6 cellular contexts compared by ENCODE assay signal in genomic region chr12:57129311-57130288, GRCh38. TPM values are rescaled to one million over a fixed set of nuclear protein-coding genes. Genes with fewer than 3 reads are reported as not detected.
DNase-seq lines count a peak whose midpoint lies in the region; ATAC-seq and TF ChIP-seq lines count a peak whose summit lies in the region.

No MANE protein-coding gene starts in this region.

- H3K4me2 ChIP-seq in OCI-LY3 (ENCODE audit: low read length) = peak overlapping the region; percentile 78
- H3K4me2 ChIP-seq in smooth muscle cell = peak overlapping the region; percentile 100

- H4K20me1 ChIP-seq in OCI-LY3 (ENCODE audit: insufficient read depth, low read length) (no peaks in the 10 kb centered on the region), smooth muscle cell (ENCODE audit: low read depth) (peaks cover 53% of the 10 kb centered on the region)

- H2AFZ ChIP-seq in OCI-LY3 (ENCODE audit: low read depth, low read length) (no peak overlapping the region), smooth muscle cell (ENCODE audit: low read depth) (no peak overlapping the region)

- H3K36me3 ChIP-seq in OCI-LY3 (replicated peaks; ENCODE audit: low read depth, low read length) = no peaks in the 10 kb centered on the region
- no peaks in the 10 kb centered on the region for H3K36me3 ChIP-seq in smooth muscle cell (ENCODE audit: low read depth)

- ATAC-seq in HG03139 (IDR thresholded peaks at IDR 0.05; ENCODE audit: unreplicated experiment) = no peak

- H3K27me3 ChIP-seq in OCI-LY3 (ENCODE audit: low read depth, low read length) (peaks cover 40% of the 10 kb centered on the region), smooth muscle cell (ENCODE audit: low read depth) (no peaks in the 10 kb centered on the region)

- peak overlapping the region; percentile 84 for H3K4me3 ChIP-seq in OCI-LY3 (ENCODE audit: low read length)
- peak overlapping the region; percentile 97 for H3K4me3 ChIP-seq in smooth muscle cell

- TF ChIP-seq CTCF in OCI-LY3 (IDR thresholded peaks at IDR 0.05; ENCODE audit: low read depth, low read length) (no peak), smooth muscle cell (IDR thresholded peaks at IDR 0.05; ENCODE audit: borderline replicate concordance, insufficient read depth, poor library complexity, severe bottlenecking) (no peak)

- peaks cover 32% of the 10 kb centered on the region for H3K4me1 ChIP-seq in OCI-LY3 (ENCODE audit: low read length)
- H3K4me1 ChIP-seq in smooth muscle cell (ENCODE audit: low read depth) = peaks cover 40% of the 10 kb centered on the region

- H3K27ac ChIP-seq in OCI-LY3 (ENCODE audit: low read length) (no peak overlapping the region), smooth muscle cell (ENCODE audit: low read depth) (peak overlapping the region; percentile 92)

- 3% methylated on average over 10 of the region's 12 CpGs for WGBS in smooth muscle cell (ENCODE audit: low lambda C conversion rate)

- DNase-seq in fibroblast of gingiva (ENCODE audit: low read depth) (peak; percentile 88), smooth muscle cell (lab: John Stamatoyannopoulos, UW; ENCODE audit: unreplicated experiment) (no peak), HT-29 (ENCODE audit: low spot score) (no peak), NCI-H2227 treated with DMSO at 0.1 percent for 48 hours (lab: John Stamatoyannopoulos, UW) (no peak)

- H3K9ac ChIP-seq in OCI-LY3 (ENCODE audit: low read length) = no peak overlapping the region
- H3K9ac ChIP-seq in smooth muscle cell (ENCODE audit: low read depth) = peak overlapping the region; percentile 79

- H3K79me2 ChIP-seq in OCI-LY3 (ENCODE audit: low read length) (no peaks in the 10 kb centered on the region), smooth muscle cell (ENCODE audit: low read depth) (peaks cover 62% of the 10 kb centered on the region)

- peaks cover 13% of the 10 kb centered on the region for H3F3A ChIP-seq in smooth muscle cell (ENCODE audit: low read depth)

- H3K9me3 ChIP-seq in OCI-LY3 (ENCODE audit: insufficient read depth, low read length) (no peaks in the 10 kb centered on the region), smooth muscle cell (replicated peaks; ENCODE audit: low read depth) (no peaks in the 10 kb centered on the region)

RNA-seq across cellular contexts. Expression of gene LRP1, which starts 1.3 kb away (rescaled TPM):
- 80.3 and 95.4 TPM in 2 replicates for total RNA-seq in smooth muscle cell
- 75.3 and 83.1 TPM in 2 replicates for polyA plus RNA-seq in smooth muscle cell
- total RNA-seq in HT-29 (2014; rRNA removed; shearing (Covaris generic)) = 22.8 and 25.2 TPM in 2 replicates

RNA-seq across cellular contexts. Expression of gene LRP1-AS, which starts 17.8 kb away (rescaled TPM):
- total RNA-seq in smooth muscle cell = not detected in 2 replicates
- not detected in 2 replicates for polyA plus RNA-seq in smooth muscle cell
- total RNA-seq in HT-29 (2014; rRNA removed; shearing (Covaris generic)) = not detected in 2 replicates

RNA-seq across cellular contexts. Expression of gene STAT6, which starts 18.4 kb away (rescaled TPM):
- 39.1 and 56.8 TPM in 2 replicates for total RNA-seq in smooth muscle cell
- polyA plus RNA-seq in smooth muscle cell = 38.7 and 48.5 TPM in 2 replicates
- total RNA-seq in HT-29 (2014; rRNA removed; shearing (Covaris generic)) = 114 and 125 TPM in 2 replicates

RNA-seq across cellular contexts. Expression of gene NAB2, which starts 40.7 kb away (rescaled TPM):
- total RNA-seq in smooth muscle cell = 57.8 and 58.3 TPM in 2 replicates
- polyA plus RNA-seq in smooth muscle cell = 37.9 and 39.7 TPM in 2 replicates
- total RNA-seq in HT-29 (2014; rRNA removed; shearing (Covaris generic)) = 17.8 and 19.3 TPM in 2 replicates

RNA-seq across cellular contexts. Expression of gene NEMP1, which starts 51.0 kb away (rescaled TPM):
- total RNA-seq in smooth muscle cell = 8.9 and 12.6 TPM in 2 replicates
- 3.2 and 4.0 TPM in 2 replicates for polyA plus RNA-seq in smooth muscle cell
- 12.5 and 13.6 TPM in 2 replicates for total RNA-seq in HT-29 (2014; rRNA removed; shearing (Covaris generic))
